ENCODE assay signal across 16 cellular contexts in genomic region chr17:3929181-3929580, GRCh38. TPM values are rescaled to one million over a fixed set of nuclear protein-coding genes. Genes with fewer than 3 reads are reported as not detected.
"Had no signal": no experiment of that assay in that cellular context is flagged by ENCODE, and none has a peak within 500 bp of the region (broad histone marks: within the 10 kb centered on the region; RNA-seq: fewer than 3 reads in every experiment).

No MANE protein-coding gene starts in this region.

- H3K4me1 ChIP-seq: adrenal gland had no signal

- ATAC-seq: gastroesophageal sphincter; mucosa of descending colon; natural killer cell treated with Interleukin-12 subunit alpha and Interleukin-12 subunit beta and Interleukin-15 and Interleukin-18, amount 100 ng/mL, for 72 hours had no signal

- H3K9me3 ChIP-seq: adrenal gland, gastroesophageal sphincter, mucosa of descending colon, tibial nerve had no signal

- H3K4me3 ChIP-seq: adrenal gland, gastroesophageal sphincter, mucosa of descending colon, tibial nerve had no signal

- H3K27ac ChIP-seq: adrenal gland, epithelial cell of prostate, gastroesophageal sphincter, tibial nerve had no signal

- H3K36me3 ChIP-seq: adrenal gland had no signal

- DNase-seq: activated B cell treated with CpG ODN at 0.5 μM for 24 hours; activated CD4-positive, alpha-beta T cell treated with anti-CD3 and anti-CD28 coated beads, Interleukin-2, amount 10 ng/mL, durations not matched to agents 7 days and 5 days; activated naive CD4-positive, alpha-beta T cell treated with anti-CD3 and anti-CD28 coated beads, Interleukin-2, amount 50 U/mL, for 16 hours; activated T-cell treated with anti-CD3 and anti-CD28 coated beads, Interleukin-2, amount 50 U/mL, for 1 hour; adrenal gland; caudate nucleus; cortex of kidney; effector CD8-positive, alpha-beta T cell; mucosa of descending colon; stimulated activated CD4-positive, alpha-beta T cell treated with anti-CD3 and anti-CD28 coated beads, Interleukin-15, amount 100 ng/mL, for 24 hours had no signal

- H3K27me3 ChIP-seq: adrenal gland, gastroesophageal sphincter, tibial nerve had no signal

RNA-seq across cellular contexts. Expression of gene P2RX1, which starts 12.9 kb away (rescaled TPM):
- total RNA-seq: lung microvascular endothelial cell, osteocyte had no signal

RNA-seq across cellular contexts. Expression of gene ATP2A3, which starts 35.1 kb away (rescaled TPM):
- total RNA-seq: osteocyte had no signal
